ENCODE assay signal across 19 cellular contexts in the genomic region with DNA sequence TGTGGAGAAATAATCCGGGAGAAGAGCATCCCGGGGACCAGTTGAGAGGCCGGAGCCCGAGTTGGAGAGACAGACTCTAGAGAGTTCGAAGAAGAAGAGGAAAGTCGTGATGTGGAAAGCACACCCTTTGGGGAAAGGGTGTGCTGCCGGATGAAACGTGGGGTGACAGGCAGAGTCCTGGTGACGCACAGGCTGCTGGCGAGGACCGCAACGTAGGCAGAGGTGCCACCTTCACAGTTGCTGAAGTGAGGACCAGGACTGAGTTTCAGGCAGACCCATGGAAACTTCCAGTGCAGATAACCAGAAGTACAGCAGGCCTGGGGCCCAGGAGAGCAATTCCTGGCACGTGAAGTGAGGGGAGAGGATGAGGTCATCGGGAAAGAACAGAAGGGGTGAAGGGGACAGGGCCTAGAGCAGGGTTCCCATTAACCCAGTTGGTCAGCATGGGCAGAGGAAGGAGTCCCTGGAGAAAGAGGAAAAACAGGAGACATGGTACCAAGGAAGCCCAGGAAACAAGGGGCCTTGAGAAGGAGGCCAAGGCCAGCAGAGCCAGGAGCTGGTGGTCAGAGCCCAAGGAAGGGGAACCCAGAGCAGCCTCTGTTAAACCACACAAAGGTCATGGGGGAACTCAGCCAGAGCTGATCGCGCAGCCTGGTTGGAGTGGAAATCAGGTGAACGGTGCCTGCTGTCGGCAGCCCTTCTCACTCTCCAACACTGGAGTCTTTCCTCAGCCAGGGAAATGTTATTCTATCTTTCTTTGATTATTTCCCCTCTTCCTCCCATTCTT. TPM values are rescaled to one million over a fixed set of nuclear protein-coding genes. Genes with fewer than 3 reads are reported as not detected.
A peak's percentile ranks its signal among the peaks of the same experiment; 100 is the strongest.
DNase-seq lines count a peak whose midpoint lies in the region; ATAC-seq, FAIRE-seq and TF ChIP-seq lines count a peak whose summit lies in the region.
"Had no signal": no experiment of that assay in that cellular context is flagged by ENCODE, and none has a peak within 500 bp of the region (broad histone marks: within the 10 kb centered on the region; RNA-seq: fewer than 3 reads in every experiment).

No MANE protein-coding gene starts in this region.

- H3K9ac ChIP-seq in kidney (ENCODE audit: low read length in 2 of 2), result no peak overlapping the region
- H3K9ac ChIP-seq: KMS-11 had no signal

- H3K4me1 Mint-ChIP-seq in activated naive CD4-positive, alpha-beta T cell treated with anti-CD3 and anti-CD28 coated beads, Interleukin-2, amount 10 ng/mL, durations not matched to agents 7 days and 5 days, result peaks cover 42% of the 10 kb centered on the region
- H3K4me1 Mint-ChIP-seq in activated naive CD4-positive, alpha-beta T cell treated with anti-CD3 and anti-CD28 coated beads for 36 hours (ENCODE audit: low read depth), result peaks cover 41% of the 10 kb centered on the region
- H3K4me1 Mint-ChIP-seq in activated B cell treated with CpG ODN at 0.5 μM for 24 hours, result peaks cover 68% of the 10 kb centered on the region

- no peak for DNase-seq in activated naive CD4-positive, alpha-beta T cell treated with anti-CD3 and anti-CD28 coated beads, Interleukin-2, amount 10 ng/mL, durations not matched to agents 7 days and 5 days
- no peak for DNase-seq in activated naive CD4-positive, alpha-beta T cell treated with anti-CD3 and anti-CD28 coated beads for 36 hours
- DNase-seq in activated B cell treated with CpG ODN at 0.5 μM for 24 hours (no peak), kidney (peak; percentile 55), suprapubic skin (ENCODE audit: low spot score in 2 of 2) (no peak), DMS53 (lab: John Stamatoyannopoulos, UW) (no peak), NCI-H146 treated with DMSO at 0.1 percent for 48 hours (lab: John Stamatoyannopoulos, UW; ENCODE audit: unreplicated experiment) (no peak), hepatic stellate cell (ENCODE audit: low spot score) (no peak)
- DNase-seq: activated CD4-positive, CD25-positive, alpha-beta regulatory T cell; cortex of kidney; heart right ventricle; kidney glomerular epithelial cell; NCI-H1436 treated with DMSO at 0.1 percent for 48 hours; NCI-H524; PC-3 had no signal

- no peak for TF ChIP-seq EP300 in suprapubic skin (IDR thresholded peaks at IDR 0.05)

- H3K4me1 ChIP-seq in kidney (ENCODE audit: control insufficient read depth in 1 of 2, insufficient read depth in 1 of 2, low read depth in 1 of 2, low read length in 2 of 2) (no peaks in the 10 kb centered on the region), suprapubic skin (peaks cover 20% of the 10 kb centered on the region)
- H3K4me1 ChIP-seq: prostate gland had no signal

- H3K36me3 ChIP-seq in kidney (ENCODE audit: control insufficient read depth in 1 of 2, insufficient read depth in 2 of 2, low read length in 2 of 2) (no peaks in the 10 kb centered on the region), suprapubic skin (peaks cover 1% of the 10 kb centered on the region)
- H3K36me3 ChIP-seq: prostate gland, thoracic aorta had no signal

- POLR2A ChIA-PET in activated B cell treated with CpG ODN at 0.5 μM for 24 hours (lab: Charles Lee), result interaction anchor here (0.6 to 1.0 kb wide), 3 partner anchors 8 to 38 kb away, joined by 3 to 5 read pairs (median 4); no protein-coding TSS in a partner anchor

- no peaks in the 10 kb centered on the region for H3K9me3 Mint-ChIP-seq in activated naive CD4-positive, alpha-beta T cell treated with anti-CD3 and anti-CD28 coated beads, Interleukin-2, amount 10 ng/mL, durations not matched to agents 7 days and 5 days
- no peaks in the 10 kb centered on the region for H3K9me3 Mint-ChIP-seq in activated naive CD4-positive, alpha-beta T cell treated with anti-CD3 and anti-CD28 coated beads for 36 hours
- H3K9me3 Mint-ChIP-seq in activated B cell treated with CpG ODN at 0.5 μM for 24 hours, result no peaks in the 10 kb centered on the region

- H3K27me3 ChIP-seq in suprapubic skin, result no peaks in the 10 kb centered on the region
- H3K27me3 ChIP-seq: heart right ventricle had no signal

- peak overlapping the region; percentile 62 for H3K27ac Mint-ChIP-seq in activated naive CD4-positive, alpha-beta T cell treated with anti-CD3 and anti-CD28 coated beads, Interleukin-2, amount 10 ng/mL, durations not matched to agents 7 days and 5 days
- no peak overlapping the region for H3K27ac Mint-ChIP-seq in activated naive CD4-positive, alpha-beta T cell treated with anti-CD3 and anti-CD28 coated beads for 36 hours
- H3K27ac Mint-ChIP-seq in activated B cell treated with CpG ODN at 0.5 μM for 24 hours, result peak overlapping the region; percentile 74

- TF ChIP-seq CTCF in activated B cell treated with CpG ODN at 0.5 μM for 24 hours (IDR thresholded peaks at IDR 0.05), result no peak
- no peak for TF ChIP-seq CTCF in kidney (IDR thresholded peaks at IDR 0.05; ENCODE audit: borderline replicate concordance, extremely low read depth, insufficient read depth)
- no peak for TF ChIP-seq CTCF in suprapubic skin (IDR thresholded peaks at IDR 0.05)

- FAIRE-seq in kidney (lab: Jason Lieb, UNC), result no peak

- ATAC-seq in activated B cell treated with CpG ODN at 0.5 μM for 24 hours (ENCODE audit: low read depth), result no peak
- ATAC-seq: PC-3, SK-N-SH treated with all-trans-retinoic acid at 6 μM for 48 hours had no signal

- CTCF ChIA-PET in activated naive CD4-positive, alpha-beta T cell treated with anti-CD3 and anti-CD28 coated beads, Interleukin-2, amount 10 ng/mL, durations not matched to agents 7 days and 5 days (lab: Charles Lee), result no interaction called here
- CTCF ChIA-PET in activated naive CD4-positive, alpha-beta T cell treated with anti-CD3 and anti-CD28 coated beads for 36 hours (lab: Charles Lee), result no interaction called here
- CTCF ChIA-PET in activated B cell treated with CpG ODN at 0.5 μM for 24 hours (lab: Charles Lee), result interaction anchor here (2.0 kb wide), 1 partner anchor 9 kb away, joined by 5 read pairs; no protein-coding TSS in a partner anchor

- H3K9me3 ChIP-seq in kidney (ENCODE audit: control insufficient read depth in 1 of 2, low read length in 2 of 2) (no peaks in the 10 kb centered on the region), suprapubic skin (no peaks in the 10 kb centered on the region)
- H3K9me3 ChIP-seq: heart right ventricle, prostate gland, thoracic aorta had no signal

- no peaks in the 10 kb centered on the region for H3K27me3 Mint-ChIP-seq in activated naive CD4-positive, alpha-beta T cell treated with anti-CD3 and anti-CD28 coated beads, Interleukin-2, amount 10 ng/mL, durations not matched to agents 7 days and 5 days
- no peaks in the 10 kb centered on the region for H3K27me3 Mint-ChIP-seq in activated naive CD4-positive, alpha-beta T cell treated with anti-CD3 and anti-CD28 coated beads for 36 hours (ENCODE audit: low read depth)
- no peaks in the 10 kb centered on the region for H3K27me3 Mint-ChIP-seq in activated B cell treated with CpG ODN at 0.5 μM for 24 hours

- no peak overlapping the region for H3K4me3 Mint-ChIP-seq in activated naive CD4-positive, alpha-beta T cell treated with anti-CD3 and anti-CD28 coated beads, Interleukin-2, amount 10 ng/mL, durations not matched to agents 7 days and 5 days
- H3K4me3 Mint-ChIP-seq in activated naive CD4-positive, alpha-beta T cell treated with anti-CD3 and anti-CD28 coated beads for 36 hours, result no peak overlapping the region
- H3K4me3 Mint-ChIP-seq in activated B cell treated with CpG ODN at 0.5 μM for 24 hours, result no peak overlapping the region

- H3K4me3 ChIP-seq in kidney (ENCODE audit: low read length in 2 of 2), result no peak overlapping the region
- H3K4me3 ChIP-seq in suprapubic skin, result no peak overlapping the region
- H3K4me3 ChIP-seq: heart right ventricle, prostate gland, thoracic aorta had no signal

- H3K27ac ChIP-seq in kidney (ENCODE audit: low read depth in 2 of 2, low read length in 2 of 2) (no peak overlapping the region), suprapubic skin (peak overlapping the region; percentile 24)
- H3K27ac ChIP-seq: KMS-11, prostate gland, thoracic aorta had no signal

- no peak for TF ChIP-seq POLR2A in suprapubic skin (IDR thresholded peaks at IDR 0.05)

- H3K36me3 Mint-ChIP-seq in activated naive CD4-positive, alpha-beta T cell treated with anti-CD3 and anti-CD28 coated beads, Interleukin-2, amount 10 ng/mL, durations not matched to agents 7 days and 5 days, result peaks cover 65% of the 10 kb centered on the region
- H3K36me3 Mint-ChIP-seq in activated naive CD4-positive, alpha-beta T cell treated with anti-CD3 and anti-CD28 coated beads for 36 hours (ENCODE audit: low read depth), result peaks cover 8% of the 10 kb centered on the region
- peaks cover 82% of the 10 kb centered on the region for H3K36me3 Mint-ChIP-seq in activated B cell treated with CpG ODN at 0.5 μM for 24 hours (ENCODE audit: low read depth)

- intact Hi-C loops in activated naive CD4-positive, alpha-beta T cell treated with anti-CD3 and anti-CD28 coated beads for 36 hours (cut with micrococcal nuclease), result no loop called here
- intact Hi-C loops in activated B cell treated with CpG ODN at 0.5 μM for 24 hours (cut with micrococcal nuclease), result no loop called here
- intact Hi-C loops in kidney (cut with DNase I), result no loop called here

- WGBS in suprapubic skin, result 73% methylated on average over 18 of the region's 18 CpGs

RNA-seq across cellular contexts. Expression of gene RASSF2, which starts 17.6 kb away (rescaled TPM):
- 10 to 100 TPM; 26.7 to 27.9 TPM for total RNA-seq in activated naive CD4-positive, alpha-beta T cell treated with anti-CD3 and anti-CD28 coated beads for 36 hours
- 202 and 217 TPM in 2 replicates for total RNA-seq in activated B cell treated with CpG ODN at 0.5 μM for 24 hours
- total RNA-seq in kidney, result 17.8 TPM
- polyA plus RNA-seq in kidney (ENCODE audit: insufficient read depth, low read depth, low replicate concordance), result 1.2 TPM
- total RNA-seq in suprapubic skin, result 1 to 10 TPM; 3.1 to 5.6 (median 4.6) TPM
